20 cellular contexts compared by ENCODE assay signal in genomic region chr3:24923565-24923964, GRCh38.
DNase-seq lines count a peak whose midpoint lies in the region; ATAC-seq and TF ChIP-seq lines count a peak whose summit lies in the region.
"Had no signal": no experiment of that assay in that cellular context is flagged by ENCODE, and none has a peak within 500 bp of the region (broad histone marks: within the 10 kb centered on the region; RNA-seq: fewer than 3 reads in every experiment).

No MANE protein-coding gene starts in this region.

- H3K4me1 Mint-ChIP-seq in WTC11 = peaks cover 3% of the 10 kb centered on the region

- H3K27me3 ChIP-seq in WERI-Rb-1 (ENCODE audit: insufficient read depth, low read depth, severe bottlenecking) (no peaks in the 10 kb centered on the region), lower lobe of right lung (ENCODE audit: low read depth) (no peaks in the 10 kb centered on the region), thyroid gland (no peaks in the 10 kb centered on the region)
- H3K27me3 ChIP-seq: BLaER1 had no signal

- CTCF ChIA-PET in WTC11 (lab: Charles Lee) = no interaction called here

- no peaks in the 10 kb centered on the region for H3K9me3 ChIP-seq in WERI-Rb-1 (ENCODE audit: severe bottlenecking)
- H3K9me3 ChIP-seq in lower lobe of right lung = no peaks in the 10 kb centered on the region
- no peaks in the 10 kb centered on the region for H3K9me3 ChIP-seq in thyroid gland
- H3K9me3 ChIP-seq: BLaER1, SK-N-SH had no signal

- H3K4me1 ChIP-seq in lower lobe of right lung (no peaks in the 10 kb centered on the region), thyroid gland (peaks cover 7 to 11% of the 10 kb centered on the region in 2 donors)
- H3K4me1 ChIP-seq: BLaER1 had no signal

- no peaks in the 10 kb centered on the region for H3K36me3 ChIP-seq in WERI-Rb-1
- H3K36me3 ChIP-seq in lower lobe of right lung = no peaks in the 10 kb centered on the region
- no peaks in the 10 kb centered on the region for H3K36me3 ChIP-seq in thyroid gland
- H3K36me3 ChIP-seq: BLaER1 had no signal

- TF ChIP-seq POLR2A in thyroid gland (IDR thresholded peaks at IDR 0.05) = no peak

- H3K27me3 Mint-ChIP-seq in WTC11 (ENCODE audit: low read depth) = peaks cover 4% of the 10 kb centered on the region

- ATAC-seq in lower lobe of right lung (peak; percentile 27 to 49), WTC11 (no peak), HG03354 (IDR thresholded peaks at IDR 0.05; ENCODE audit: poor library complexity, severe bottlenecking, unreplicated experiment) (no peak)
- ATAC-seq: CD8-positive, alpha-beta T cell had no signal

- DNase-seq in DMS79 (lab: John Stamatoyannopoulos, UW) (peak; percentile 32), WERI-Rb-1 (peak; percentile 27), lower lobe of right lung (no peak), thyroid gland (peak in 1 of 2 donors; percentile 13), WTC11 (ENCODE audit: low spot score) (no peak), nucleus accumbens (lab: John Stamatoyannopoulos, UW) (no peak)
- DNase-seq: Calu3; CD8-positive, alpha-beta T cell; DND-41; HFFc6; NCI-H1436; NCI-H1930; NCI-H2171; NCI-H446; Right ventricle myocardium superior; SK-N-SH had no signal

- 29 to 38% methylated on average over 2 of the region's 2 CpGs for WGBS in thyroid gland, 2 donors

- POLR2A ChIA-PET in WTC11 (lab: Charles Lee) = no interaction called here

- no peaks in the 10 kb centered on the region for H3K9me3 Mint-ChIP-seq in WTC11

- no peak overlapping the region for H3K4me3 Mint-ChIP-seq in WTC11
- H3K4me3 Mint-ChIP-seq: CD8-positive, alpha-beta T cell; HFFc6 had no signal

- H3K4me3 ChIP-seq in WERI-Rb-1 (ENCODE audit: low read depth, low read length) = no peak overlapping the region
- H3K4me3 ChIP-seq in lower lobe of right lung = no peak overlapping the region
- no peak overlapping the region for H3K4me3 ChIP-seq in thyroid gland (replicated peaks in 1 of 3)
- H3K4me3 ChIP-seq: BLaER1 had no signal

- no peak overlapping the region for H3K27ac Mint-ChIP-seq in WTC11
- H3K27ac Mint-ChIP-seq: CD8-positive, alpha-beta T cell; HFFc6 had no signal

- TF ChIP-seq CTCF in WERI-Rb-1 (IDR thresholded peaks at IDR 0.05; ENCODE audit: low read depth, low read length) = no peak
- TF ChIP-seq CTCF in lower lobe of right lung (IDR thresholded peaks at IDR 0.05) = no peak
- TF ChIP-seq CTCF in thyroid gland (IDR thresholded peaks at IDR 0.05) = no peak
- TF ChIP-seq CTCF in WTC11 (IDR thresholded peaks at IDR 0.05) = no peak

- H3K36me3 Mint-ChIP-seq in WTC11 = no peaks in the 10 kb centered on the region
- H3K36me3 Mint-ChIP-seq: CD8-positive, alpha-beta T cell had no signal

- intact Hi-C loops in lower lobe of right lung (cut with DNase I) = no loop called here
- intact Hi-C loops in thyroid gland (cut with DNase I) = no loop called here

- H3K27ac ChIP-seq in WERI-Rb-1 = peak overlapping the region; percentile 1
- H3K27ac ChIP-seq in lower lobe of right lung = no peak overlapping the region
- peak overlapping the region in 2 of 3 donors; percentile 21 to 58 for H3K27ac ChIP-seq in thyroid gland
- H3K27ac ChIP-seq: BLaER1, HL-60, KMS-11 had no signal

TF ChIP-seq in WTC11, 78 proteins besides CTCF, POLR2A, EP300 and RAD21:
- TF ChIP-seq ZMAT4 (CRISPR knock-in tag; IDR thresholded peaks at IDR 0.05) (no peak), ZNF425 (CRISPR knock-in tag; conservative IDR thresholded peaks at IDR 0.05) (no peak), SMAD3 (CRISPR knock-in tag; IDR thresholded peaks at IDR 0.05; ENCODE audit: borderline replicate concordance) (no peak), GTF2I (CRISPR knock-in tag; conservative IDR thresholded peaks at IDR 0.05) (no peak), ESRRA (CRISPR knock-in tag; IDR thresholded peaks at IDR 0.05; ENCODE audit: borderline replicate concordance) (no peak), ZNF317 (CRISPR knock-in tag; IDR thresholded peaks at IDR 0.05; ENCODE audit: borderline replicate concordance, low read depth) (no peak), IRF2 (CRISPR knock-in tag; IDR thresholded peaks at IDR 0.05; ENCODE audit: borderline replicate concordance, low read depth) (no peak)

Comparison
In these comparisons a context has a peak if more than half of its experiments do, and no peak if none do; other contexts are left out.
1. DNase-seq: peak in DMS79 (single experiment) and WERI-Rb-1 (single experiment); none in lower lobe of right lung (single experiment), WTC11 (single experiment) and nucleus accumbens (0 of 56).
2. ATAC-seq: peak in lower lobe of right lung (2 of 2); none in WTC11 (single experiment) and HG03354 (single experiment).